Comparison of ENCODE assay signal across 9 cellular contexts in genomic region chr14:68703093-68703492, GRCh38.
DNase-seq lines count a peak whose midpoint lies in the region; ATAC-seq and TF ChIP-seq lines count a peak whose summit lies in the region.
"Had no signal": no experiment of that assay in that cellular context is flagged by ENCODE, and none has a peak within 500 bp of the region (broad histone marks: within the 10 kb centered on the region; RNA-seq: fewer than 3 reads in every experiment).

No MANE protein-coding gene starts in this region.

- DNase-seq in EH (ENCODE audit: low read depth) (peak; percentile 82), M059J (ENCODE audit: low read depth) (peak; percentile 86), cardiac fibroblast (ENCODE audit: low read depth in 2 of 2) (peak; percentile 61 to 84), omental fat pad (ENCODE audit: low spot score) (no peak), progenitor cell of endocrine pancreas (ENCODE audit: low spot score, unreplicated experiment) (no peak), G401 (ENCODE audit: low spot score) (no peak), GM19240 (ENCODE audit: insufficient read length, low spot score) (no peak)
- DNase-seq: midbrain, NCI-H748 treated with DMSO at 0.1 percent for 48 hours had no signal

- H3K4me1 Mint-ChIP-seq in progenitor cell of endocrine pancreas (ENCODE audit: low read depth) = peaks cover 5% of the 10 kb centered on the region

- no peak overlapping the region for H3K4me3 Mint-ChIP-seq in progenitor cell of endocrine pancreas (ENCODE audit: low read depth)

- H3K4me3 ChIP-seq in cardiac fibroblast (replicated peaks in 1 of 2; ENCODE audit: low read depth in 2 of 2, low read length in 2 of 2) = no peak overlapping the region

- H3K27ac Mint-ChIP-seq in progenitor cell of endocrine pancreas = no peak overlapping the region

- in situ Hi-C loops in G401 (cut with HindIII; ENCODE audit: low sequenced_read_pairs) = no loop called here

- peaks cover 4% of the 10 kb centered on the region for H3K27me3 Mint-ChIP-seq in progenitor cell of endocrine pancreas

- no peaks in the 10 kb centered on the region for H3K36me3 Mint-ChIP-seq in progenitor cell of endocrine pancreas (ENCODE audit: insufficient read depth)

- ATAC-seq in omental fat pad (ENCODE audit: low FRiP score) = peak; percentile 69

- TF ChIP-seq CTCF in cardiac fibroblast (IDR thresholded peaks at IDR 0.05; ENCODE audit: low read depth, low read length) (no peak), omental fat pad (IDR thresholded peaks at IDR 0.05) (no peak), progenitor cell of endocrine pancreas (IDR thresholded peaks at IDR 0.05; ENCODE audit: unreplicated experiment) (no peak)

- peaks cover 14% of the 10 kb centered on the region for H3K9me3 Mint-ChIP-seq in progenitor cell of endocrine pancreas (ENCODE audit: low read depth)

Comparison
In these comparisons a context has a peak if more than half of its experiments do, and no peak if none do; other contexts are left out.
1. DNase-seq: peak in EH (single experiment), M059J (single experiment) and cardiac fibroblast (2 of 2); none in omental fat pad (single experiment), progenitor cell of endocrine pancreas (single experiment), G401 (single experiment) and GM19240 (single experiment).